In genomic region chr16:67311607-67312449, GRCh38 we compare ENCODE assay signal across 7 cellular contexts. TPM values are rescaled to one million over a fixed set of nuclear protein-coding genes. Genes with fewer than 3 reads are reported as not detected.
DNase-seq lines count a peak whose midpoint lies in the region; ATAC-seq and TF ChIP-seq lines count a peak whose summit lies in the region.

No MANE protein-coding gene starts in this region.

- H3K27ac ChIP-seq in VCaP: peak overlapping the region; percentile 56

- H3K4me3 ChIP-seq in epithelial cell of proximal tubule (ENCODE audit: low read depth, low read length) (no peak overlapping the region), skeletal muscle cell (ENCODE audit: low read depth, low read length) (no peak overlapping the region)

- TF ChIP-seq CTCF in VCaP (conservative IDR thresholded peaks at IDR 0.05) (no peak), epithelial cell of proximal tubule (conservative IDR thresholded peaks at IDR 0.05; ENCODE audit: low read depth, low read length) (no peak)

- peak; percentile 98 for DNase-seq in epithelial cell of proximal tubule (ENCODE audit: low read depth)
- DNase-seq in skeletal muscle cell (ENCODE audit: low read depth): peak; percentile 100
- no peak for DNase-seq in posterior vena cava (ENCODE audit: low spot score)

- intact Hi-C loops in posterior vena cava (cut with DNase I): no loop called here

- peak; percentile 82 for ATAC-seq in GM18909 (IDR thresholded peaks at IDR 0.05; ENCODE audit: poor library complexity, unreplicated experiment)
- ATAC-seq in HG03060 (IDR thresholded peaks at IDR 0.05; ENCODE audit: low read depth, unreplicated experiment): peak; percentile 67
- no peak for ATAC-seq in GM21526 (IDR thresholded peaks at IDR 0.05; ENCODE audit: low FRiP score, unreplicated experiment)

RNA-seq across cellular contexts. Expression of gene KCTD19, which starts 14.7 kb away (rescaled TPM):
- 0.14 and 0.35 TPM in 2 replicates for total RNA-seq in epithelial cell of proximal tubule
- total RNA-seq in posterior vena cava: not detected

RNA-seq across cellular contexts. Expression of gene LRRC36, which starts 14.8 kb away (rescaled TPM):
- 0.07 and 0.52 TPM in 2 replicates for total RNA-seq in epithelial cell of proximal tubule
- under 1 TPM in 1 of 2 donors, not detected in 1; 0.56 TPM for total RNA-seq in posterior vena cava

RNA-seq across cellular contexts. Expression of gene PLEKHG4, which starts 32.5 kb away (rescaled TPM):
- total RNA-seq in epithelial cell of proximal tubule: 6.6 and 10.2 TPM in 2 replicates
- total RNA-seq in posterior vena cava: 1 to 10 TPM; 3.2 to 5.4 TPM
